Comparison of ENCODE assay signal across 11 cellular contexts in genomic region chr15:40252141-40252437, GRCh38. TPM values are rescaled to one million over a fixed set of nuclear protein-coding genes. Genes with fewer than 3 reads are reported as not detected.
DNase-seq lines count a peak whose midpoint lies in the region; ATAC-seq, FAIRE-seq and TF ChIP-seq lines count a peak whose summit lies in the region.
"Had no signal": no experiment of that assay in that cellular context is flagged by ENCODE, and none has a peak within 500 bp of the region (broad histone marks: within the 10 kb centered on the region; RNA-seq: fewer than 3 reads in every experiment).

No MANE protein-coding gene starts in this region.

- H3K4me1 Mint-ChIP-seq in brain = peaks cover 16% of the 10 kb centered on the region
- peaks cover 9% of the 10 kb centered on the region for H3K4me1 Mint-ChIP-seq in activated T-cell treated with anti-CD3 and anti-CD28 coated beads, Interleukin-2, amount 50 U/mL, for 4 hours (ENCODE audit: low read depth)

- H3K27me3 Mint-ChIP-seq in brain = peaks cover 56% of the 10 kb centered on the region
- H3K27me3 Mint-ChIP-seq in activated T-cell treated with anti-CD3 and anti-CD28 coated beads, Interleukin-2, amount 50 U/mL, for 4 hours (ENCODE audit: low read depth) = peaks cover 37% of the 10 kb centered on the region

- H3K4me3 Mint-ChIP-seq in brain = peak overlapping the region in 3 of 5 experiments; percentile 26 to 35 (median 30)
- H3K4me3 Mint-ChIP-seq in activated T-cell treated with anti-CD3 and anti-CD28 coated beads, Interleukin-2, amount 50 U/mL, for 4 hours = no peak overlapping the region
- H3K4me3 Mint-ChIP-seq: HFFc6 had no signal

- H3K27ac ChIP-seq in sigmoid colon (no peak overlapping the region), small intestine (ENCODE audit: low read depth in 1 of 2, low read length in 1 of 2) (no peak overlapping the region)

- FAIRE-seq in small intestine (lab: Jason Lieb, UNC) = no peak

- H3K9me3 ChIP-seq in iPS-18c (ENCODE audit: control insufficient read depth, insufficient read depth, low read length) (no peaks in the 10 kb centered on the region), sigmoid colon (no peaks in the 10 kb centered on the region), small intestine (ENCODE audit: control insufficient read depth, low read depth) (no peaks in the 10 kb centered on the region)
- H3K9me3 ChIP-seq: gastroesophageal sphincter had no signal

- no peak overlapping the region for H3K27ac Mint-ChIP-seq in brain
- H3K27ac Mint-ChIP-seq: HFFc6 had no signal

- no peak for DNase-seq in sigmoid colon
- no peak for DNase-seq in effector CD4-positive, alpha-beta T cell
- DNase-seq in activated T-cell treated with anti-CD3 and anti-CD28 coated beads, Interleukin-2, amount 50 U/mL, for 4 hours = no peak
- DNase-seq in small intestine = no peak
- DNase-seq: HFFc6 had no signal

- 27 to 51% methylated on average over 27 of the region's 27 CpGs for WGBS in sigmoid colon, 2 donors
- 25 to 45% (median 36%) methylated on average over 27 of the region's 27 CpGs for WGBS in small intestine, 3 donors

- peaks cover 0 to 33% (median 0%) of the 10 kb centered on the region in 3 donors for H3K27me3 ChIP-seq in sigmoid colon
- H3K27me3 ChIP-seq in small intestine (ENCODE audit: control insufficient read depth in 2 of 2, insufficient read depth in 2 of 2, low read length in 2 of 2) = no peaks in the 10 kb centered on the region

- ATAC-seq in GM19324 (IDR thresholded peaks at IDR 0.05; ENCODE audit: low FRiP score, unreplicated experiment) = no peak
- ATAC-seq in activated T-cell treated with anti-CD3 and anti-CD28 coated beads, Interleukin-2, amount 50 U/mL, for 4 hours = no peak

- H3K9me3 Mint-ChIP-seq in brain = peaks cover 0 to 2% (median 0%) of the 10 kb centered on the region in 5 experiments
- H3K9me3 Mint-ChIP-seq in activated T-cell treated with anti-CD3 and anti-CD28 coated beads, Interleukin-2, amount 50 U/mL, for 4 hours = no peaks in the 10 kb centered on the region
- H3K9me3 Mint-ChIP-seq: HFFc6 had no signal

- TF ChIP-seq POLR2A in sigmoid colon (IDR thresholded peaks at IDR 0.05) = no peak

- intact Hi-C loops in sigmoid colon (cut with DNase I) = no loop called here

- peak overlapping the region; percentile 51 for H3K4me3 ChIP-seq in GM12875 (ENCODE audit: low read depth, low read length)
- H3K4me3 ChIP-seq in iPS-18c (ENCODE audit: insufficient read depth, low read depth, low read length) = peak overlapping the region; percentile 52; the same call in 1 of the 2 replicates
- H3K4me3 ChIP-seq in sigmoid colon = peak overlapping the region in 3 of 4 donors; percentile 48 to 58 (median 57)
- H3K4me3 ChIP-seq in small intestine (ENCODE audit: low read depth in 1 of 2, low read length in 2 of 2) = peak overlapping the region in 1 of 2 donors; percentile 68

- no peak for TF ChIP-seq CTCF in GM12875 (IDR thresholded peaks at IDR 0.05; ENCODE audit: borderline replicate concordance, insufficient read depth, low read depth, low read length)
- TF ChIP-seq CTCF in brain (conservative IDR thresholded peaks at IDR 0.05) = no peak
- no peak for TF ChIP-seq CTCF in sigmoid colon (IDR thresholded peaks at IDR 0.05)

- no peaks in the 10 kb centered on the region for H3K36me3 ChIP-seq in sigmoid colon
- H3K36me3 ChIP-seq in small intestine (ENCODE audit: control insufficient read depth in 2 of 2, insufficient read depth in 2 of 2, low read length in 2 of 2) = no peaks in the 10 kb centered on the region
- H3K36me3 ChIP-seq: gastroesophageal sphincter had no signal

- H3K4me1 ChIP-seq in sigmoid colon = peaks cover 0 to 18% (median 15%) of the 10 kb centered on the region in 4 donors
- no peaks in the 10 kb centered on the region for H3K4me1 ChIP-seq in small intestine (ENCODE audit: control insufficient read depth in 2 of 2, insufficient read depth in 1 of 2, low read depth in 1 of 2, low read length in 1 of 2)

- no peaks in the 10 kb centered on the region for H3K36me3 Mint-ChIP-seq in brain
- no peaks in the 10 kb centered on the region for H3K36me3 Mint-ChIP-seq in activated T-cell treated with anti-CD3 and anti-CD28 coated beads, Interleukin-2, amount 50 U/mL, for 4 hours (ENCODE audit: insufficient read depth)

- no peak for TF ChIP-seq EP300 in sigmoid colon (IDR thresholded peaks at IDR 0.05)

RNA-seq across cellular contexts. Expression of gene PAK6, which starts 13.2 kb away (rescaled TPM):
- polyA plus RNA-seq in brain (ENCODE audit: insufficient read depth, low read depth, low replicate concordance) (8.8 TPM), sigmoid colon (1 to 10 TPM; 1.2 to 2.8 (median 1.6) TPM), small intestine (1 to 10 TPM in 1 of 3 donors, under 1 TPM in 2; 0.67 to 5.1 (median 0.81) TPM)
- 1 to 10 TPM in 3 of 4 donors, under 1 TPM in 1; 0.33 to 3.0 (median 1.2) TPM for total RNA-seq in sigmoid colon
- total RNA-seq in activated T-cell treated with anti-CD3 and anti-CD28 coated beads, Interleukin-2, amount 50 U/mL, for 4 hours = under 1 TPM; 0.28 to 0.84 (median 0.76) TPM
- total RNA-seq: HFFc6, SK-MEL-5 had no signal

RNA-seq across cellular contexts. Expression of gene ANKRD63, which starts 30.8 kb away (rescaled TPM):
- polyA plus RNA-seq in brain (ENCODE audit: insufficient read depth, low read depth, low replicate concordance) (not detected), sigmoid colon (not detected), small intestine (under 1 TPM in 1 of 3 donors, not detected in 2; 0.04 TPM)
- 1 to 10 TPM in 1 of 4 donors, not detected in 3; 1.6 TPM for total RNA-seq in sigmoid colon
- total RNA-seq in activated T-cell treated with anti-CD3 and anti-CD28 coated beads, Interleukin-2, amount 50 U/mL, for 4 hours = not detected
- total RNA-seq: HFFc6 had no signal

RNA-seq across cellular contexts. Expression of gene PLCB2, which starts 55.6 kb away (rescaled TPM):
- polyA plus RNA-seq in brain (ENCODE audit: insufficient read depth, low read depth, low replicate concordance) = 3.9 TPM
- total RNA-seq in sigmoid colon = 10 to 100 TPM in 2 of 4 donors, 1 to 10 TPM in 2; 5.4 to 12.5 (median 9.4) TPM
- 10 to 100 TPM in 1 of 3 donors, 1 to 10 TPM in 2; 2.4 to 27.5 (median 2.8) TPM for polyA plus RNA-seq in sigmoid colon
- 10 to 100 TPM; 41.7 to 50.3 (median 48.6) TPM for total RNA-seq in activated T-cell treated with anti-CD3 and anti-CD28 coated beads, Interleukin-2, amount 50 U/mL, for 4 hours
- 1 to 10 TPM; 5.6 to 8.1 (median 7.6) TPM for polyA plus RNA-seq in small intestine
